In the genomic region with DNA sequence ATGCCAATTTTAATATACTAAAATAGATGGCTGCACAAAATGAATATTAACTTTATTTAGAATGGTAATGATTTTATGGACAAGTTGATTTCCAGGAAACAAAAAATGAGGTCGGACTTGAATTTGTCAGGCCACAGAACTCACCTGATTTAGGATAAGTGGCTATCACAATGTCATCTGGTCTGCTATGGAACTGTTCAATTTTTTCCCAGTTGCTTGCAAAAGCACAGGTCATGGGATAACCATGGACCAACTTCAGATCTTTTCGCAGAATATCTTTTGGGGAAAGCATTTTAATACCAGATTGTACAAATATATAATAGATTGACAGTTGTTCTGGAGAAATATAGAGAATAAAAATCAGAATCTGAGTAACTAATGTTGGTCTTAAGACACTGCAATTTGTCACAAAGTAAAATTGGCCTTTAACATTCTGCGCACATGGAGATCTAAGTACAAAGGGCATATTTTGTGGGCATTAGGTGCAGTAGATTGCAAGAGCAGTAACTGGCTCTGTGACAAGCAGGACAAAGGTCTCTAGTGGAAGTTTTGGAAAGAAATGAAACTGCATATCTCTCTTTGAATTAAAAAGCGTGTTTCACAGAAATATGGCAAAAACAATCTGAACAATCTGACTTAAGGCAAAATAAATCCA, we compare ENCODE assay signal across 15 cellular contexts. TPM values are rescaled to one million over a fixed set of nuclear protein-coding genes. Genes with fewer than 3 reads are reported as not detected.
A peak's percentile ranks its signal among the peaks of the same experiment; 100 is the strongest.
DNase-seq lines count a peak whose midpoint lies in the region; TF ChIP-seq lines count a peak whose summit lies in the region.
"Had no signal": no experiment of that assay in that cellular context is flagged by ENCODE, and none has a peak within 500 bp of the region (broad histone marks: within the 10 kb centered on the region; RNA-seq: fewer than 3 reads in every experiment).

No MANE protein-coding gene starts in this region.

- H3K4me1 Mint-ChIP-seq in dendritic cell treated with granulocyte-macrophage colony-stimulating factor and Interleukin-4, amounts not matched to agents 40 ng/mL and 50 ng/mL, for 4 days (ENCODE audit: low read depth), result peaks cover 59% of the 10 kb centered on the region
- H3K4me1 Mint-ChIP-seq: B cell had no signal

- 69 to 72% methylated on average over 4 of the region's 4 CpGs for whole genome bisulfite sequencing in transverse colon (ENCODE audit: low coverage in 1 of 2), 2 donors

- TF ChIP-seq CTCF in transverse colon (IDR thresholded peaks at IDR 0.05), result no peak
- TF ChIP-seq CTCF in RWPE1 (conservative IDR thresholded peaks at IDR 0.05; ENCODE audit: low read depth), result no peak
- no peak for TF ChIP-seq CTCF in GM13976 (IDR thresholded peaks at IDR 0.05; ENCODE audit: borderline replicate concordance, control extremely low read depth, extremely low read depth, insufficient read depth, missing control alignments)

- H3K9me3 ChIP-seq in transverse colon, result no peaks in the 10 kb centered on the region

- in situ Hi-C loops in transverse colon (cut with MboI; ENCODE audit: low pct_ligation_motif_present in 1 of 4, low pct_unique_long_range_greater_than_20kb in 1 of 4, low sequenced_read_pairs in 3 of 4) (no loop called here), GM13976 (cut with MboI; ENCODE audit: low sequenced_read_pairs, unreplicated experiment) (no loop called here)

- H3K27ac ChIP-seq in transverse colon (peak overlapping the region; percentile 9 to 69 (median 52)), RWPE1 (no peak overlapping the region)
- H3K27ac ChIP-seq: PC-9 had no signal

- intact Hi-C loops in dendritic cell treated with granulocyte-macrophage colony-stimulating factor and Interleukin-4, amounts not matched to agents 40 ng/mL and 50 ng/mL, for 4 days (cut with micrococcal nuclease), result loop anchor here (5.0 kb wide), 2 partner anchors 38 to 77 kb away; no protein-coding TSS in a partner anchor
- intact Hi-C loops in transverse colon (cut with DNase I; ENCODE audit: low total_unique reads), result no loop called here

- CTCF ChIA-PET in RWPE1 (lab: Yijun Ruan, JAX), result no interaction called here

- no peaks in the 10 kb centered on the region for H3K36me3 ChIP-seq in transverse colon

- H3K9me3 Mint-ChIP-seq in dendritic cell treated with granulocyte-macrophage colony-stimulating factor and Interleukin-4, amounts not matched to agents 40 ng/mL and 50 ng/mL, for 4 days, result peaks cover 9% of the 10 kb centered on the region

- DNase-seq in HuH-7.5 (ENCODE audit: low spot score), result peak; percentile 7
- DNase-seq in mucosa of gallbladder (ENCODE audit: low spot score), result peak; percentile 57
- DNase-seq in transverse colon, result peak; percentile 34
- DNase-seq in RWPE1 (ENCODE audit: low spot score), result no peak
- no peak for DNase-seq in GM13976 (ENCODE audit: low spot score)
- no peak for DNase-seq in foreskin melanocyte
- DNase-seq: CD4-positive, alpha-beta memory T cell; DND-41; GDM1; NCI-H187 treated with DMSO at 0.1 percent for 48 hours; NCI-H446; NCI-H748 treated with DMSO at 0.1 percent for 48 hours; PC-9 had no signal

- TF ChIP-seq EP300 in transverse colon (IDR thresholded peaks at IDR 0.05; ENCODE audit: low read depth), result no peak

- H3K27ac Mint-ChIP-seq in dendritic cell treated with granulocyte-macrophage colony-stimulating factor and Interleukin-4, amounts not matched to agents 40 ng/mL and 50 ng/mL, for 4 days, result peak overlapping the region; percentile 41
- H3K27ac Mint-ChIP-seq: B cell had no signal

- no peaks in the 10 kb centered on the region for H3K27me3 Mint-ChIP-seq in dendritic cell treated with granulocyte-macrophage colony-stimulating factor and Interleukin-4, amounts not matched to agents 40 ng/mL and 50 ng/mL, for 4 days
- H3K27me3 Mint-ChIP-seq: B cell; CD4-positive, alpha-beta memory T cell had no signal

- H3K4me1 ChIP-seq in transverse colon, result peaks cover 0 to 29% (median 11%) of the 10 kb centered on the region in 4 donors

- no peak overlapping the region for H3K4me3 ChIP-seq in transverse colon
- H3K4me3 ChIP-seq: PC-9 had no signal

- POLR2A ChIA-PET in RWPE1 (lab: Yijun Ruan, JAX; ENCODE audit: low non-redundant PET), result no interaction called here

- H3K4me3 Mint-ChIP-seq in dendritic cell treated with granulocyte-macrophage colony-stimulating factor and Interleukin-4, amounts not matched to agents 40 ng/mL and 50 ng/mL, for 4 days, result no peak overlapping the region
- H3K4me3 Mint-ChIP-seq: B cell; CD4-positive, alpha-beta memory T cell had no signal

- TF ChIP-seq POLR2A in transverse colon (IDR thresholded peaks at IDR 0.05), result no peak

- H3K27me3 ChIP-seq in transverse colon, result no peaks in the 10 kb centered on the region

- H3K36me3 Mint-ChIP-seq in dendritic cell treated with granulocyte-macrophage colony-stimulating factor and Interleukin-4, amounts not matched to agents 40 ng/mL and 50 ng/mL, for 4 days (ENCODE audit: low read depth), result peaks cover 14% of the 10 kb centered on the region

RNA-seq across cellular contexts. Expression of a gene that starts 5.4 kb away (rescaled TPM):
- total RNA-seq in mucosa of gallbladder (0.75 TPM), transverse colon (100 to 1,000 TPM; 105 to 212 (median 147) TPM)

Comparison
In these comparisons a context has a peak if more than half of its experiments do, and no peak if none do; other contexts are left out.
1. DNase-seq: peak in HuH-7.5 (single experiment), mucosa of gallbladder (single experiment) and transverse colon (single experiment); none in RWPE1 (single experiment), GM13976 (single experiment) and foreskin melanocyte (single experiment).
2. RNA of a gene that starts 5.4 kb away (total RNA-seq): 105 to 212 TPM in transverse colon; 0.75 TPM in mucosa of gallbladder (single experiment); every median in the first group is over 10 times any median in the second.